12 cellular contexts compared by ENCODE assay signal in genomic region chr18:75253784-75254183, GRCh38. TPM values are rescaled to one million over a fixed set of nuclear protein-coding genes. Genes with fewer than 3 reads are reported as not detected.
DNase-seq lines count a peak whose midpoint lies in the region; TF ChIP-seq lines count a peak whose summit lies in the region.
"Had no signal": no experiment of that assay in that cellular context is flagged by ENCODE, and none has a peak within 500 bp of the region (broad histone marks: within the 10 kb centered on the region; RNA-seq: fewer than 3 reads in every experiment).

No MANE protein-coding gene starts in this region.

- no peak overlapping the region for H3K4me3 Mint-ChIP-seq in Caco-2 (ENCODE audit: unreplicated experiment)
- H3K4me3 Mint-ChIP-seq: activated CD8-positive, alpha-beta T cell treated with anti-CD3 and anti-CD28 coated beads, Interleukin-2, amount 10 ng/mL, durations not matched to agents 7 days and 5 days had no signal

- 73% methylated on average over 4 of the region's 4 CpGs for WGBS in hepatocyte (ENCODE audit: low lambda C conversion rate, missing lambda C conversion rate)
- WGBS in testis, 2 donors, result 56 to 60% methylated on average over 4 of the region's 4 CpGs

- peaks cover 99% of the 10 kb centered on the region for H3K79me2 ChIP-seq in hepatocyte

- CTCF ChIA-PET in Caco-2 (lab: Charles Lee), result no interaction called here

- H3K9me2 ChIP-seq in hepatocyte (replicated peaks; ENCODE audit: insufficient read depth), result no peaks in the 10 kb centered on the region

- no TSS peak for BruUV-seq in Caco-2 (replicated peaks; lab: Mats Ljungman, UMichigan)

- DNase-seq in coronary artery (ENCODE audit: low spot score) (no peak), hepatocyte (ENCODE audit: low spot score) (no peak), testis (no peak), Caco-2 (no peak)
- no peak for DNase-seq in activated CD4-positive, CD25-positive, alpha-beta regulatory T cell (lab: John Stamatoyannopoulos, UW)
- DNase-seq in stimulated activated CD4-positive, alpha-beta T cell treated with anti-CD3 and anti-CD28 coated beads, Interleukin-4, amount 100 ng/mL, for 4 hours, result no peak
- DNase-seq: activated CD8-positive, alpha-beta T cell treated with anti-CD3 and anti-CD28 coated beads, Interleukin-2, amount 10 ng/mL, durations not matched to agents 7 days and 5 days; central memory CD4-positive, alpha-beta T cell; NCI-H748 treated with DMSO at 0.1 percent for 48 hours; T1000 had no signal

- H3K27ac Mint-ChIP-seq in Caco-2 (ENCODE audit: unreplicated experiment), result no peak overlapping the region
- H3K27ac Mint-ChIP-seq: activated CD8-positive, alpha-beta T cell treated with anti-CD3 and anti-CD28 coated beads, Interleukin-2, amount 10 ng/mL, durations not matched to agents 7 days and 5 days had no signal

- H3K36me3 Mint-ChIP-seq in Caco-2 (ENCODE audit: insufficient read depth, unreplicated experiment), result no peaks in the 10 kb centered on the region

- no peak for TF ChIP-seq RAD21 in Ishikawa (IDR thresholded peaks at IDR 0.05; ENCODE audit: low read depth)

- H3K9me3 Mint-ChIP-seq in Caco-2 (ENCODE audit: unreplicated experiment), result no peaks in the 10 kb centered on the region

- POLR2A ChIA-PET in Caco-2 (lab: Charles Lee), result no interaction called here

- H2AFZ ChIP-seq in hepatocyte, result no peak overlapping the region

- peak overlapping the region in 1 of 2 donors; percentile 22 for H3K27ac ChIP-seq in coronary artery
- H3K27ac ChIP-seq in hepatocyte, result peak overlapping the region; percentile 5
- peak overlapping the region; percentile 14 to 70 for H3K27ac ChIP-seq in testis
- H3K27ac ChIP-seq: RWPE1 had no signal

- peaks cover 6% of the 10 kb centered on the region for H4K20me1 ChIP-seq in hepatocyte (ENCODE audit: insufficient read depth, poor library complexity, severe bottlenecking)

- intact Hi-C loops in testis (cut with DNase I; ENCODE audit: low total_unique reads), result loop anchor here (10.0 kb wide), 1 partner anchor 49 kb away; the partner anchor contains the start of gene PTGR3
- intact Hi-C loops in Caco-2 (cut with micrococcal nuclease; ENCODE audit: unreplicated experiment), result no loop called here

- no peak for TF ChIP-seq POLR2A in testis (IDR thresholded peaks at IDR 0.05)

- no peaks in the 10 kb centered on the region for H3K27me3 Mint-ChIP-seq in Caco-2 (ENCODE audit: insufficient read depth, unreplicated experiment)

- TF ChIP-seq CTCF in coronary artery (IDR thresholded peaks at IDR 0.05) (no peak), hepatocyte (IDR thresholded peaks at IDR 0.05; ENCODE audit: poor library complexity) (no peak), testis (IDR thresholded peaks at IDR 0.05) (no peak), Caco-2 (IDR thresholded peaks at IDR 0.05; ENCODE audit: insufficient read depth in 1 of 2, low read depth in 1 of 2, low read length in 1 of 2, severe bottlenecking in 1 of 2, unreplicated experiment in 1 of 2) (no peak)

- peaks cover 3% of the 10 kb centered on the region for H3K4me1 ChIP-seq in hepatocyte (ENCODE audit: insufficient read depth)
- H3K4me1 ChIP-seq in testis, result peaks cover 16% of the 10 kb centered on the region
- no peaks in the 10 kb centered on the region for H3K4me1 ChIP-seq in Caco-2

- no peaks in the 10 kb centered on the region for H3K9me3 ChIP-seq in hepatocyte (ENCODE audit: low read depth)
- H3K9me3 ChIP-seq in testis, result no peaks in the 10 kb centered on the region
- no peaks in the 10 kb centered on the region for H3K9me3 ChIP-seq in Caco-2

- H3K36me3 ChIP-seq in hepatocyte (replicated peaks; ENCODE audit: insufficient read depth, low read depth) (no peaks in the 10 kb centered on the region), testis (ENCODE audit: low read depth, missing control alignments) (no peaks in the 10 kb centered on the region), Caco-2 (ENCODE audit: control insufficient read depth, insufficient read depth, low read length) (no peaks in the 10 kb centered on the region)

- peak overlapping the region; percentile 18 for H3K4me2 ChIP-seq in hepatocyte

- H3K4me3 ChIP-seq in coronary artery (peak overlapping the region; percentile 30), hepatocyte (no peak overlapping the region), testis (no peak overlapping the region), Caco-2 (ENCODE audit: low read depth, low read length) (no peak overlapping the region)

- no peaks in the 10 kb centered on the region for H3K4me1 Mint-ChIP-seq in Caco-2 (ENCODE audit: low read depth, unreplicated experiment)

- H3K27me3 ChIP-seq in hepatocyte (no peaks in the 10 kb centered on the region), testis (no peaks in the 10 kb centered on the region), Caco-2 (replicated peaks; ENCODE audit: control insufficient read depth, insufficient read depth, low read length) (no peaks in the 10 kb centered on the region)

- TF ChIP-seq EP300 in Ishikawa (IDR thresholded peaks at IDR 0.05; ENCODE audit: borderline replicate concordance), result no peak

TF ChIP-seq in Ishikawa, 13 proteins besides CTCF, POLR2A, EP300 and RAD21:
- TF ChIP-seq TCF12 (IDR thresholded peaks at IDR 0.05; ENCODE audit: low read depth), result no peak
- TF ChIP-seq NFIC (IDR thresholded peaks at IDR 0.05), result no peak
- peak; percentile 84 for TF ChIP-seq CEBPB (IDR thresholded peaks at IDR 0.05)
TF ChIP-seq in Ishikawa: peak in this region for 1.

RNA-seq across cellular contexts. Expression of gene TSHZ1, which starts 43.2 kb away (rescaled TPM):
- total RNA-seq in hepatocyte, result 13.1 TPM in 2 replicates
- polyA plus RNA-seq in hepatocyte, result 8.5 and 12.7 TPM in 2 replicates
- 10 to 100 TPM; 18.4 to 36.2 TPM for total RNA-seq in testis
- polyA plus RNA-seq in testis (ENCODE audit: insufficient read depth, low read depth, low replicate concordance), result 12.8 TPM
- total RNA-seq in Caco-2 (2022), result 3.4 and 4.4 TPM in 2 replicates

RNA-seq across cellular contexts. Expression of gene PTGR3, which starts 44.8 kb away (rescaled TPM):
- total RNA-seq in hepatocyte (25.7 and 30.7 TPM in 2 replicates), testis (10 to 100 TPM; 13.9 to 27.9 TPM), Caco-2 (2022) (9.3 and 9.6 TPM in 2 replicates)
- polyA plus RNA-seq in hepatocyte (24.4 and 32.2 TPM in 2 replicates), testis (ENCODE audit: insufficient read depth, low read depth, low replicate concordance) (15.7 TPM)
